10 cellular contexts compared by ENCODE assay signal in genomic region chr3:37905987-37906674, GRCh38. TPM values are rescaled to one million over a fixed set of nuclear protein-coding genes. Genes with fewer than 3 reads are reported as not detected.
DNase-seq lines count a peak whose midpoint lies in the region; ATAC-seq and TF ChIP-seq lines count a peak whose summit lies in the region.
"Had no signal": no experiment of that assay in that cellular context is flagged by ENCODE, and none has a peak within 500 bp of the region (broad histone marks: within the 10 kb centered on the region; RNA-seq: fewer than 3 reads in every experiment).

No MANE protein-coding gene starts in this region.

- H3K9me3 ChIP-seq in muscle layer of duodenum (ENCODE audit: control insufficient read depth in 1 of 2, low read length in 2 of 2) = no peaks in the 10 kb centered on the region

- H3K4me1 ChIP-seq in muscle layer of duodenum (ENCODE audit: control insufficient read depth in 1 of 2, insufficient read depth in 2 of 2, low read length in 2 of 2) = peaks cover 36 to 50% of the 10 kb centered on the region in 2 donors

- no peaks in the 10 kb centered on the region for H3K27me3 ChIP-seq in muscle layer of duodenum (ENCODE audit: low read depth, low read length)

- no peaks in the 10 kb centered on the region for H3K36me3 ChIP-seq in muscle layer of duodenum (ENCODE audit: control insufficient read depth in 1 of 2, insufficient read depth in 2 of 2, low read length in 2 of 2)

- peak overlapping the region; percentile 40 for H3K27ac ChIP-seq in muscle layer of duodenum (ENCODE audit: low read length)

- no peak for ATAC-seq in GM19397 (IDR thresholded peaks at IDR 0.05; ENCODE audit: unreplicated experiment)

- TF ChIP-seq CTCF in AG10803 (conservative IDR thresholded peaks at IDR 0.05; ENCODE audit: low read length) = no peak

- H3K4me3 ChIP-seq in AG10803 (ENCODE audit: low read length) = no peak overlapping the region
- no peak overlapping the region for H3K4me3 ChIP-seq in muscle layer of duodenum (ENCODE audit: low read depth in 1 of 2, low read length in 2 of 2)

- DNase-seq in AG10803 (ENCODE audit: low read depth) (peak; percentile 82), M059J (ENCODE audit: low read depth) (peak; percentile 10), dermis blood vessel endothelial cell (peak; percentile 88), HK-2 (ENCODE audit: unreplicated experiment) (no peak), NCI-H2227 (lab: John Stamatoyannopoulos, UW; ENCODE audit: unreplicated experiment) (no peak)
- DNase-seq in NK-92 treated with Interleukin-12 subunit alpha and Interleukin-12 subunit beta, amount 100 ng/mL, for 24 hours (lab: John Stamatoyannopoulos, UW) = no peak
- DNase-seq: SHP77, small intestine had no signal

RNA-seq across cellular contexts. Expression of gene CTDSPL, which starts 44.5 kb away (rescaled TPM):
- total RNA-seq in M059J (2014; rRNA removed; shearing (Covaris generic)) = 9.5 and 18.3 TPM in 2 replicates
- total RNA-seq in dermis blood vessel endothelial cell = 107 and 161 TPM in 2 replicates

Comparison
In these comparisons a context has a peak if more than half of its experiments do, and no peak if none do; other contexts are left out.
1. DNase-seq: peak in AG10803 (single experiment), M059J (single experiment) and dermis blood vessel endothelial cell (single experiment); none in HK-2 (single experiment), NK-92 treated with Interleukin-12 subunit alpha and Interleukin-12 subunit beta, amount 100 ng/mL, for 24 hours (single experiment) and NCI-H2227 (single experiment).